1 cellular context compared by ENCODE assay signal in genomic region chr11:86052697-86053641, GRCh38.
TF ChIP-seq lines count a peak whose summit lies in the region.

No MANE protein-coding gene starts in this region.

TF ChIP-seq in H1, 55 proteins besides CTCF, POLR2A, EP300 and RAD21 (continued from another document):
- TF ChIP-seq, protein P1, sequence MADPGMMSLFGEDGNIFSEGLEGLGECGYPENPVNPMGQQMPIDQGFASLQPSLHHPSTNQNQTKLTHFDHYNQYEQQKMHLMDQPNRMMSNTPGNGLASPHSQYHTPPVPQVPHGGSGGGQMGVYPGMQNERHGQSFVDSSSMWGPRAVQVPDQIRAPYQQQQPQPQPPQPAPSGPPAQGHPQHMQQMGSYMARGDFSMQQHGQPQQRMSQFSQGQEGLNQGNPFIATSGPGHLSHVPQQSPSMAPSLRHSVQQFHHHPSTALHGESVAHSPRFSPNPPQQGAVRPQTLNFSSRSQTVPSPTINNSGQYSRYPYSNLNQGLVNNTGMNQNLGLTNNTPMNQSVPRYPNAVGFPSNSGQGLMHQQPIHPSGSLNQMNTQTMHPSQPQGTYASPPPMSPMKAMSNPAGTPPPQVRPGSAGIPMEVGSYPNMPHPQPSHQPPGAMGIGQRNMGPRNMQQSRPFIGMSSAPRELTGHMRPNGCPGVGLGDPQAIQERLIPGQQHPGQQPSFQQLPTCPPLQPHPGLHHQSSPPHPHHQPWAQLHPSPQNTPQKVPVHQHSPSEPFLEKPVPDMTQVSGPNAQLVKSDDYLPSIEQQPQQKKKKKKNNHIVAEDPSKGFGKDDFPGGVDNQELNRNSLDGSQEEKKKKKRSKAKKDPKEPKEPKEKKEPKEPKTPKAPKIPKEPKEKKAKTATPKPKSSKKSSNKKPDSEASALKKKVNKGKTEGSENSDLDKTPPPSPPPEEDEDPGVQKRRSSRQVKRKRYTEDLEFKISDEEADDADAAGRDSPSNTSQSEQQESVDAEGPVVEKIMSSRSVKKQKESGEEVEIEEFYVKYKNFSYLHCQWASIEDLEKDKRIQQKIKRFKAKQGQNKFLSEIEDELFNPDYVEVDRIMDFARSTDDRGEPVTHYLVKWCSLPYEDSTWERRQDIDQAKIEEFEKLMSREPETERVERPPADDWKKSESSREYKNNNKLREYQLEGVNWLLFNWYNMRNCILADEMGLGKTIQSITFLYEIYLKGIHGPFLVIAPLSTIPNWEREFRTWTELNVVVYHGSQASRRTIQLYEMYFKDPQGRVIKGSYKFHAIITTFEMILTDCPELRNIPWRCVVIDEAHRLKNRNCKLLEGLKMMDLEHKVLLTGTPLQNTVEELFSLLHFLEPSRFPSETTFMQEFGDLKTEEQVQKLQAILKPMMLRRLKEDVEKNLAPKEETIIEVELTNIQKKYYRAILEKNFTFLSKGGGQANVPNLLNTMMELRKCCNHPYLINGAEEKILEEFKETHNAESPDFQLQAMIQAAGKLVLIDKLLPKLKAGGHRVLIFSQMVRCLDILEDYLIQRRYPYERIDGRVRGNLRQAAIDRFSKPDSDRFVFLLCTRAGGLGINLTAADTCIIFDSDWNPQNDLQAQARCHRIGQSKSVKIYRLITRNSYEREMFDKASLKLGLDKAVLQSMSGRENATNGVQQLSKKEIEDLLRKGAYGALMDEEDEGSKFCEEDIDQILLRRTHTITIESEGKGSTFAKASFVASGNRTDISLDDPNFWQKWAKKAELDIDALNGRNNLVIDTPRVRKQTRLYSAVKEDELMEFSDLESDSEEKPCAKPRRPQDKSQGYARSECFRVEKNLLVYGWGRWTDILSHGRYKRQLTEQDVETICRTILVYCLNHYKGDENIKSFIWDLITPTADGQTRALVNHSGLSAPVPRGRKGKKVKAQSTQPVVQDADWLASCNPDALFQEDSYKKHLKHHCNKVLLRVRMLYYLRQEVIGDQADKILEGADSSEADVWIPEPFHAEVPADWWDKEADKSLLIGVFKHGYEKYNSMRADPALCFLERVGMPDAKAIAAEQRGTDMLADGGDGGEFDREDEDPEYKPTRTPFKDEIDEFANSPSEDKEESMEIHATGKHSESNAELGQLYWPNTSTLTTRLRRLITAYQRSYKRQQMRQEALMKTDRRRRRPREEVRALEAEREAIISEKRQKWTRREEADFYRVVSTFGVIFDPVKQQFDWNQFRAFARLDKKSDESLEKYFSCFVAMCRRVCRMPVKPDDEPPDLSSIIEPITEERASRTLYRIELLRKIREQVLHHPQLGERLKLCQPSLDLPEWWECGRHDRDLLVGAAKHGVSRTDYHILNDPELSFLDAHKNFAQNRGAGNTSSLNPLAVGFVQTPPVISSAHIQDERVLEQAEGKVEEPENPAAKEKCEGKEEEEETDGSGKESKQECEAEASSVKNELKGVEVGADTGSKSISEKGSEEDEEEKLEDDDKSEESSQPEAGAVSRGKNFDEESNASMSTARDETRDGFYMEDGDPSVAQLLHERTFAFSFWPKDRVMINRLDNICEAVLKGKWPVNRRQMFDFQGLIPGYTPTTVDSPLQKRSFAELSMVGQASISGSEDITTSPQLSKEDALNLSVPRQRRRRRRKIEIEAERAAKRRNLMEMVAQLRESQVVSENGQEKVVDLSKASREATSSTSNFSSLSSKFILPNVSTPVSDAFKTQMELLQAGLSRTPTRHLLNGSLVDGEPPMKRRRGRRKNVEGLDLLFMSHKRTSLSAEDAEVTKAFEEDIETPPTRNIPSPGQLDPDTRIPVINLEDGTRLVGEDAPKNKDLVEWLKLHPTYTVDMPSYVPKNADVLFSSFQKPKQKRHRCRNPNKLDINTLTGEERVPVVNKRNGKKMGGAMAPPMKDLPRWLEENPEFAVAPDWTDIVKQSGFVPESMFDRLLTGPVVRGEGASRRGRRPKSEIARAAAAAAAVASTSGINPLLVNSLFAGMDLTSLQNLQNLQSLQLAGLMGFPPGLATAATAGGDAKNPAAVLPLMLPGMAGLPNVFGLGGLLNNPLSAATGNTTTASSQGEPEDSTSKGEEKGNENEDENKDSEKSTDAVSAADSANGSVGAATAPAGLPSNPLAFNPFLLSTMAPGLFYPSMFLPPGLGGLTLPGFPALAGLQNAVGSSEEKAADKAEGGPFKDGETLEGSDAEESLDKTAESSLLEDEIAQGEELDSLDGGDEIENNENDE (IDR thresholded peaks at IDR 0.05; ENCODE audit: insufficient replicate concordance, low read length): no peak
- TF ChIP-seq RNF2 (IDR thresholded peaks at IDR 0.05; ENCODE audit: borderline replicate concordance, low read depth, low read length, missing control alignments, poor library complexity, severe bottlenecking) (no peak), CTBP2 (IDR thresholded peaks at IDR 0.05; ENCODE audit: borderline replicate concordance, insufficient read depth, insufficient read length, low read length) (no peak), SRF (IDR thresholded peaks at IDR 0.05; ENCODE audit: low read depth, low read length) (peak; percentile 83), JUN (IDR thresholded peaks at IDR 0.05; ENCODE audit: low read depth, low read length) (no peak)
TF ChIP-seq in H1: peak in this region for 1.
